Comparison of ENCODE assay signal across 32 cellular contexts in the genomic region with DNA sequence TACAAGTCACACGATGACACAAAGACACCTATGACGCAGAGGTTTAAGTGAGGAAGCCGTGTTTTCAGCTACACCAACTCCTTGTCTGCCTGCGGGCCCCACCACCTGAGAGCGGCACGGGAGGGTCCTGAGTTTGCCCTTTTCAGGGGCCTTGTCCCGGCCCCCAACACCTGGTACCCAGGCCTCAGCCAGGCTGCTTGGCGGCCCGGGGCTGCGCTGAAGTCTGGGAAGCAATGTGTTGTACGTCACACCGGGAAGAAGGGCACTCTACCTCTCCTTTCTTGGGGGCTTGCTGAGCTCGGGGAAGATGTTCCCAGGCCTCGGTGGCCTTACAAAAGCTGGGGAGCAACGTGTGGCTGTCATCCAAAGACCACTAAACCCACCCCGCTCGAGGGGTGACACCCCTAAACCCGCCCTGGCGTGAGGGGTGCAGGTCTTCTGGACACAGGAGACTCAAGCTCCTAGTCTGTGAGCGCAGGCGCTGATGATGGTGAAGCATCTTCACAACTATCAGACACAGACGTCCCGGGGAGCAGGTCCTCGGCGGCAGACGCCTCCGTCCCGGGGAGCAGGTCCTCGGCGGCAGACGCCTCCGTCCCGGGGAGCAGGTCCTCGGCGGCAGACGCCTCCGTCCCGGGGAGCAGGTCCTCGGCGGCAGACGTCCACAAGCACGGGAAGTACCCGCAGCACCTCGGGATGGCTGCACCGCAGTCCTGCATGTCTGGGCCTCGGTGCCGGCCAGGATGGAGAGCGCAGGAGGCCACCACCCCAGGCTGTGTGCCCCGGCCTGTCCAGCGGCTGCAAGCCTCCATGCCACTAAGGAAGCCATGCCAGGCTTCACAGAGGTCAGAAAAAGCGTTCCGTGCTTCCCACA. TPM values are rescaled to one million over a fixed set of nuclear protein-coding genes. Genes with fewer than 3 reads are reported as not detected.
"Had no signal": no experiment of that assay in that cellular context is flagged by ENCODE, and none has a peak within 500 bp of the region (broad histone marks: within the 10 kb centered on the region; RNA-seq: fewer than 3 reads in every experiment).

No MANE protein-coding gene starts in this region.

- H3K4me1 ChIP-seq: Peyer's patch had no signal

- H3K36me3 ChIP-seq: Peyer's patch had no signal

- H3K4me3 ChIP-seq: Peyer's patch had no signal

- H3K4me1 Mint-ChIP-seq: activated CD4-positive, alpha-beta T cell treated with anti-CD3 and anti-CD28 coated beads, Interleukin-2, amount 10 ng/mL, durations not matched to agents 24 days and 14 days had no signal

- H3K9me3 Mint-ChIP-seq: activated CD4-positive, alpha-beta T cell treated with anti-CD3 and anti-CD28 coated beads, Interleukin-2, amount 10 ng/mL, durations not matched to agents 24 days and 14 days; activated CD8-positive, alpha-beta T cell treated with anti-CD3 and anti-CD28 coated beads for 36 hours; activated naive CD8-positive, alpha-beta T cell treated with anti-CD3 and anti-CD28 coated beads, Interleukin-2, amount 50 U/mL, for 24 hours; activated T-cell treated with anti-CD3 and anti-CD28 coated beads, Interleukin-2, amount 50 U/mL, for 72 hours; activated T-helper 17 cell treated with anti-CD3 and anti-CD28 coated beads, Interleukin-2, amount 50 U/mL, for 72 hours; brain; T-cell had no signal

- H3K27me3 ChIP-seq: Peyer's patch had no signal

- H3K27me3 Mint-ChIP-seq: activated CD4-positive, alpha-beta T cell treated with anti-CD3 and anti-CD28 coated beads, Interleukin-2, amount 10 ng/mL, durations not matched to agents 24 days and 14 days; activated CD8-positive, alpha-beta T cell treated with anti-CD3 and anti-CD28 coated beads for 36 hours; activated naive CD8-positive, alpha-beta T cell; activated naive CD8-positive, alpha-beta T cell treated with anti-CD3 and anti-CD28 coated beads, Interleukin-2, amount 50 U/mL, for 24 hours; activated T-helper 17 cell treated with anti-CD3 and anti-CD28 coated beads, Interleukin-2, amount 50 U/mL, for 72 hours; T-cell; T-helper 17 cell had no signal

- H3K36me3 Mint-ChIP-seq: activated naive CD8-positive, alpha-beta T cell; brain; T-cell had no signal

- H3K27ac ChIP-seq: Peyer's patch, VCaP had no signal

- H3K4me3 Mint-ChIP-seq: activated CD4-positive, alpha-beta T cell treated with anti-CD3 and anti-CD28 coated beads, Interleukin-2, amount 10 ng/mL, durations not matched to agents 24 days and 14 days; activated CD8-positive, alpha-beta T cell treated with anti-CD3 and anti-CD28 coated beads for 36 hours; activated naive CD4-positive, alpha-beta T cell treated with anti-CD3 and anti-CD28 coated beads for 36 hours; activated naive CD8-positive, alpha-beta T cell; activated naive CD8-positive, alpha-beta T cell treated with anti-CD3 and anti-CD28 coated beads, Interleukin-2, amount 50 U/mL, for 24 hours; activated T-cell treated with anti-CD3 and anti-CD28 coated beads, Interleukin-2, amount 50 U/mL, for 72 hours; activated T-helper 17 cell treated with anti-CD3 and anti-CD28 coated beads, Interleukin-2, amount 50 U/mL, for 72 hours; brain; T-cell; T-helper 17 cell had no signal

- DNase-seq: activated CD4-positive, alpha-beta T cell treated with anti-CD3 and anti-CD28 coated beads, Interleukin-2, amount 10 ng/mL, durations not matched to agents 24 days and 14 days; activated CD4-positive, alpha-beta T cell treated with anti-CD3 and anti-CD28 coated beads, Interleukin-2, amount 50 U/mL, for 4 hours; activated CD8-positive, alpha-beta T cell treated with anti-CD3 and anti-CD28 coated beads for 36 hours; activated effector memory CD4-positive, alpha-beta T cell treated with anti-CD3 and anti-CD28 coated beads, Interleukin-2, amount 50 U/mL, for 16 hours; activated naive CD4-positive, alpha-beta T cell treated with anti-CD3 and anti-CD28 coated beads for 36 hours; activated naive CD8-positive, alpha-beta T cell treated with anti-CD3 and anti-CD28 coated beads, Interleukin-2, amount 50 U/mL, for 24 hours; activated T-cell treated with anti-CD3 and anti-CD28 coated beads, Interleukin-2, amount 50 U/mL, for 1 hour; activated T-cell treated with anti-CD3 and anti-CD28 coated beads, Interleukin-2, amount 50 U/mL, for 72 hours; anterior cingulate cortex; caudate nucleus; Karpas-422; KBM-7; NCI-H1105; NCI-H1417 treated with DMSO at 0.1 percent for 48 hours; NCI-H187 treated with DMSO at 0.1 percent for 48 hours; NCI-H2081 treated with DMSO at 0.1 percent for 48 hours; NCI-H226; NCI-H524 treated with DMSO at 0.1 percent for 48 hours; NK-92 treated with Interleukin-12 subunit alpha and Interleukin-12 subunit beta, amount 100 ng/mL, for 24 hours; PC-3; Peyer's patch; RPMI8226; SIG-M5; T-cell; T-helper 17 cell had no signal

- ATAC-seq: activated CD8-positive, alpha-beta T cell treated with anti-CD3 and anti-CD28 coated beads for 36 hours; activated naive CD8-positive, alpha-beta T cell treated with anti-CD3 and anti-CD28 coated beads, Interleukin-2, amount 50 U/mL, for 24 hours; activated T-cell treated with anti-CD3 and anti-CD28 coated beads, Interleukin-2, amount 50 U/mL, for 72 hours; activated T-helper 17 cell treated with anti-CD3 and anti-CD28 coated beads, Interleukin-2, amount 50 U/mL, for 72 hours; PC-3; SK-N-SH treated with all-trans-retinoic acid at 6 μM for 48 hours; T-cell; T-helper 17 cell had no signal

- FAIRE-seq: bronchial epithelial cell had no signal

- H3K27ac Mint-ChIP-seq: activated CD4-positive, alpha-beta T cell treated with anti-CD3 and anti-CD28 coated beads, Interleukin-2, amount 10 ng/mL, durations not matched to agents 24 days and 14 days; activated CD8-positive, alpha-beta T cell treated with anti-CD3 and anti-CD28 coated beads for 36 hours; activated naive CD4-positive, alpha-beta T cell treated with anti-CD3 and anti-CD28 coated beads for 36 hours; activated naive CD8-positive, alpha-beta T cell; activated naive CD8-positive, alpha-beta T cell treated with anti-CD3 and anti-CD28 coated beads, Interleukin-2, amount 50 U/mL, for 24 hours; activated T-cell treated with anti-CD3 and anti-CD28 coated beads, Interleukin-2, amount 50 U/mL, for 72 hours; activated T-helper 17 cell treated with anti-CD3 and anti-CD28 coated beads, Interleukin-2, amount 50 U/mL, for 72 hours; brain; T-cell; T-helper 17 cell had no signal

- H3K9me3 ChIP-seq: Peyer's patch had no signal

RNA-seq across cellular contexts. Expression of a gene that starts 15.4 kb away (rescaled TPM):
- total RNA-seq: activated CD4-positive, alpha-beta T cell treated with anti-CD3 and anti-CD28 coated beads, Interleukin-2, amount 10 ng/mL, durations not matched to agents 24 days and 14 days; activated naive CD4-positive, alpha-beta T cell treated with anti-CD3 and anti-CD28 coated beads for 36 hours; activated T-helper 17 cell treated with anti-CD3 and anti-CD28 coated beads, Interleukin-2, amount 50 U/mL, for 72 hours; Peyer's patch; SK-MEL-5; T-cell; T-helper 17 cell had no signal
